6 cellular contexts compared by ENCODE assay signal in genomic region chr10:28391283-28391682, GRCh38.
"Had no signal": no experiment of that assay in that cellular context is flagged by ENCODE, and none has a peak within 500 bp of the region (broad histone marks: within the 10 kb centered on the region; RNA-seq: fewer than 3 reads in every experiment).

No MANE protein-coding gene starts in this region.

- H3K4me3 ChIP-seq: GM23338, K562 had no signal

- ATAC-seq: GM23338, K562 had no signal

- DNase-seq: H9, HCEC 1CT, HFFc6, IMR-90 had no signal

- H2AFZ ChIP-seq: GM23338 had no signal

- H3K4me2 ChIP-seq: GM23338 had no signal
